ENCODE assay signal across 10 cellular contexts in genomic region chr4:98828801-98829200, GRCh38.
DNase-seq lines count a peak whose midpoint lies in the region; ATAC-seq and TF ChIP-seq lines count a peak whose summit lies in the region.
"Had no signal": no experiment of that assay in that cellular context is flagged by ENCODE, and none has a peak within 500 bp of the region (broad histone marks: within the 10 kb centered on the region; RNA-seq: fewer than 3 reads in every experiment).

No MANE protein-coding gene starts in this region.

- no peaks in the 10 kb centered on the region for H3K36me3 Mint-ChIP-seq in activated CD4-positive, alpha-beta T cell treated with anti-CD3 and anti-CD28 coated beads, Interleukin-2, amount 10 ng/mL, durations not matched to agents 24 days and 14 days (ENCODE audit: low read depth)
- H3K36me3 Mint-ChIP-seq: activated naive CD8-positive, alpha-beta T cell had no signal

- peak; percentile 12 for ATAC-seq in foreskin keratinocyte
- no peak for ATAC-seq in HG02981 (IDR thresholded peaks at IDR 0.05; ENCODE audit: unreplicated experiment)

- H3K27ac ChIP-seq in AG04450 (ENCODE audit: low read depth, low read length) (no peak overlapping the region), foreskin keratinocyte (no peak overlapping the region)
- H3K27ac ChIP-seq: BLaER1 treated with 17β-estradiol and CSF1 and Interleukin-3, amounts not matched to agents 10 nM and 100 nM had no signal

- CTCF ChIA-PET in AG04450 (lab: Charles Lee) = no interaction called here

- H3K4me3 ChIP-seq in AG04450 (ENCODE audit: low read depth, low read length) = no peak overlapping the region
- H3K4me3 ChIP-seq: BLaER1 treated with 17β-estradiol and CSF1 and Interleukin-3, amounts not matched to agents 10 nM and 100 nM had no signal

- DNase-seq in AG04450 (ENCODE audit: low read depth, low spot score) (no peak), HPDE6-E6E7 (ENCODE audit: extremely low spot score) (peak; percentile 5), foreskin keratinocyte (peak; percentile 5 to 34), SW 1271 (lab: John Stamatoyannopoulos, UW) (no peak), MV-4-11 (lab: John Stamatoyannopoulos, UW) (no peak), DMS153 treated with DMSO at 0.1 percent for 48 hours (lab: John Stamatoyannopoulos, UW; ENCODE audit: unreplicated experiment) (no peak)
- DNase-seq in activated CD4-positive, alpha-beta T cell treated with anti-CD3 and anti-CD28 coated beads, Interleukin-2, amount 10 ng/mL, durations not matched to agents 24 days and 14 days = peak; percentile 68

- peak; percentile 8; the same call in 1 of the 2 replicates for TF ChIP-seq CTCF in AG04450 (IDR thresholded peaks at IDR 0.05; ENCODE audit: low read depth, low read length)
- TF ChIP-seq CTCF in foreskin keratinocyte (conservative IDR thresholded peaks at IDR 0.05) = peak; percentile 55

- intact Hi-C loops in activated CD4-positive, alpha-beta T cell treated with anti-CD3 and anti-CD28 coated beads, Interleukin-2, amount 10 ng/mL, durations not matched to agents 24 days and 14 days (cut with micrococcal nuclease) = loop anchor here (2.0 to 5.0 kb wide), 2 partner anchors 172 to 362 kb away; partner anchors contain the start of gene TSPAN5

- no peak overlapping the region for H3K4me3 Mint-ChIP-seq in activated CD4-positive, alpha-beta T cell treated with anti-CD3 and anti-CD28 coated beads, Interleukin-2, amount 10 ng/mL, durations not matched to agents 24 days and 14 days
- H3K4me3 Mint-ChIP-seq: activated naive CD8-positive, alpha-beta T cell had no signal

- H3K27ac Mint-ChIP-seq in activated CD4-positive, alpha-beta T cell treated with anti-CD3 and anti-CD28 coated beads, Interleukin-2, amount 10 ng/mL, durations not matched to agents 24 days and 14 days = no peak overlapping the region
- H3K27ac Mint-ChIP-seq: activated naive CD8-positive, alpha-beta T cell had no signal

- H3K4me1 Mint-ChIP-seq in activated CD4-positive, alpha-beta T cell treated with anti-CD3 and anti-CD28 coated beads, Interleukin-2, amount 10 ng/mL, durations not matched to agents 24 days and 14 days = peaks cover 6% of the 10 kb centered on the region

- H3K27me3 ChIP-seq in AG04450 (ENCODE audit: control insufficient read depth, insufficient read depth, low read length) (no peaks in the 10 kb centered on the region), foreskin keratinocyte (no peaks in the 10 kb centered on the region)
- H3K27me3 ChIP-seq: BLaER1 treated with 17β-estradiol and CSF1 and Interleukin-3, amounts not matched to agents 10 nM and 100 nM had no signal

- POLR2A ChIA-PET in AG04450 (lab: Yijun Ruan, JAX) = no interaction called here

- peaks cover 11% of the 10 kb centered on the region for H3K27me3 Mint-ChIP-seq in activated CD4-positive, alpha-beta T cell treated with anti-CD3 and anti-CD28 coated beads, Interleukin-2, amount 10 ng/mL, durations not matched to agents 24 days and 14 days
- H3K27me3 Mint-ChIP-seq: activated naive CD8-positive, alpha-beta T cell had no signal

- H3K9me3 ChIP-seq in AG04450 (ENCODE audit: control insufficient read depth, insufficient read depth, low read length) = no peaks in the 10 kb centered on the region
- H3K9me3 ChIP-seq: BLaER1 treated with 17β-estradiol and CSF1 and Interleukin-3, amounts not matched to agents 10 nM and 100 nM had no signal

- no peaks in the 10 kb centered on the region for H3K9me3 Mint-ChIP-seq in activated CD4-positive, alpha-beta T cell treated with anti-CD3 and anti-CD28 coated beads, Interleukin-2, amount 10 ng/mL, durations not matched to agents 24 days and 14 days

- H3K4me1 ChIP-seq in foreskin keratinocyte = no peaks in the 10 kb centered on the region

Comparison
In these comparisons a context has a peak if more than half of its experiments do, and no peak if none do; other contexts are left out.
1. DNase-seq: peak in HPDE6-E6E7 (single experiment), activated CD4-positive, alpha-beta T cell treated with anti-CD3 and anti-CD28 coated beads, Interleukin-2, amount 10 ng/mL, durations not matched to agents 24 days and 14 days (single experiment) and foreskin keratinocyte (2 of 2); none in AG04450 (single experiment), SW 1271 (0 of 2), MV-4-11 (single experiment) and DMS153 treated with DMSO at 0.1 percent for 48 hours (single experiment).